ENCODE assay signal across 8 cellular contexts in the genomic region with DNA sequence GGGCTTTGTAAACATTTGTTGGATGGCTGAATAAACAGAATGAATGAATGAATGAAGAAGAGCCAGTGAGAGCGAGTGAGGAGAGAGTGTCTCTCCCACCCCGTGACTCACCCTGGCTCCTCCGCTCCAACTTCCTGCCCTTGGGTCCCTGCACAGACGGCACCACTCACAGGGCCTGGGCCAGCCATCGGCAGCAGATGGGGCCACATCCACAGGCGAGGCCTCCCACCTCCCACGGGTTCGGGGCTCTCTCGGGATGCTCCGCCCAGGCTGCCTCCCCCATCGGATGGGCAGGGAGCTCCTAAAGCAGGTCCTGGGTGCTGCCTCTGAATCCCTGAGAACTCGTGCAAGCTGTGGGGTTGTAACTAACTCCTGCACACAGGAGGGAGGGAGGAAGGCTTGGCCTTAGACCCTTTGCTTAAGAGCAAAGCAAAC. TPM values are rescaled to one million over a fixed set of nuclear protein-coding genes. Genes with fewer than 3 reads are reported as not detected.
DNase-seq lines count a peak whose midpoint lies in the region; TF ChIP-seq lines count a peak whose summit lies in the region.

No MANE protein-coding gene starts in this region.

- H3K27me3 ChIP-seq in muscle layer of colon (ENCODE audit: control insufficient read depth in 1 of 2, insufficient read depth in 2 of 2, low read length in 2 of 2), result no peaks in the 10 kb centered on the region
- no peaks in the 10 kb centered on the region for H3K27me3 ChIP-seq in effector memory CD4-positive, alpha-beta T cell (replicated peaks; ENCODE audit: control insufficient read depth, insufficient read depth, low read length, poor library complexity, severe bottlenecking)
- no peaks in the 10 kb centered on the region for H3K27me3 ChIP-seq in colonic mucosa

- DNase-seq in Daoy (ENCODE audit: low read depth), result peak; percentile 92
- DNase-seq in NCI-H2171 treated with DMSO at 0.1 percent for 48 hours (lab: John Stamatoyannopoulos, UW), result peak; percentile 36
- DNase-seq in epithelial cell of esophagus (ENCODE audit: low read depth), result peak; percentile 43
- DNase-seq in effector memory CD4-positive, alpha-beta T cell, result no peak
- DNase-seq in NOMO-1 treated with DMSO at 0.1 percent for 48 hours (lab: John Stamatoyannopoulos, UW; ENCODE audit: unreplicated experiment), result no peak
- no peak for DNase-seq in stimulated activated CD4-positive, alpha-beta T cell treated with anti-CD3 and anti-CD28 coated beads, Interleukin-4, amount 100 ng/mL, for 24 hours
- no peak for DNase-seq in colonic mucosa

- H3K27ac ChIP-seq in muscle layer of colon (ENCODE audit: low read depth, low read length) (peak overlapping the region; percentile 79), colonic mucosa (no peak overlapping the region)
- no peak overlapping the region for H3K27ac ChIP-seq in effector memory CD4-positive, alpha-beta T cell (ENCODE audit: insufficient read depth, low read length, poor library complexity, severe bottlenecking)

- TF ChIP-seq CTCF in epithelial cell of esophagus (IDR thresholded peaks at IDR 0.05; ENCODE audit: insufficient read depth, low read depth, low read length, missing control alignments), result no peak
- no peak for TF ChIP-seq CTCF in colonic mucosa (IDR thresholded peaks at IDR 0.05)

- H3K4me1 ChIP-seq in muscle layer of colon (ENCODE audit: insufficient read depth, low read length), result peaks cover 48% of the 10 kb centered on the region
- peaks cover 16% of the 10 kb centered on the region for H3K4me1 ChIP-seq in effector memory CD4-positive, alpha-beta T cell (ENCODE audit: control insufficient read depth, insufficient read depth, low read length, poor library complexity, severe bottlenecking)
- peaks cover 26% of the 10 kb centered on the region for H3K4me1 ChIP-seq in colonic mucosa

- H3K9ac ChIP-seq in muscle layer of colon (ENCODE audit: low read length) (no peak overlapping the region), colonic mucosa (ENCODE audit: low read depth in 2 of 2, low read length in 2 of 2) (no peak overlapping the region)

- H3K36me3 ChIP-seq in muscle layer of colon (ENCODE audit: insufficient read depth, low read length) (no peaks in the 10 kb centered on the region), colonic mucosa (no peaks in the 10 kb centered on the region)
- no peaks in the 10 kb centered on the region for H3K36me3 ChIP-seq in effector memory CD4-positive, alpha-beta T cell (ENCODE audit: control insufficient read depth, insufficient read depth, low read length)

- intact Hi-C loops in colonic mucosa (cut with DNase I), result no loop called here

- H3K4me3 ChIP-seq in epithelial cell of esophagus (ENCODE audit: low read length) (no peak overlapping the region), muscle layer of colon (ENCODE audit: low read depth in 1 of 2, low read length in 2 of 2) (no peak overlapping the region), colonic mucosa (no peak overlapping the region)
- no peak overlapping the region for H3K4me3 ChIP-seq in effector memory CD4-positive, alpha-beta T cell (ENCODE audit: insufficient read depth, low read depth, low read length, poor library complexity, severe bottlenecking)

- H3K9me3 ChIP-seq in muscle layer of colon (ENCODE audit: low read length) (no peaks in the 10 kb centered on the region), colonic mucosa (no peaks in the 10 kb centered on the region)
- H3K9me3 ChIP-seq in effector memory CD4-positive, alpha-beta T cell (ENCODE audit: control insufficient read depth, low read length), result no peaks in the 10 kb centered on the region

RNA-seq across cellular contexts. Expression of a gene that starts 41.3 kb away (rescaled TPM):
- 5.3 and 19.2 TPM in 2 replicates for total RNA-seq in Daoy (2014; rRNA removed; shearing (Covaris generic))
- total RNA-seq in colonic mucosa, result 10 to 100 TPM; 65.8 to 67.7 TPM

RNA-seq across cellular contexts. Expression of a gene that starts 41.8 kb away (rescaled TPM):
- 81.8 and 116 TPM in 2 replicates for total RNA-seq in Daoy (2014; rRNA removed; shearing (Covaris generic))
- 10 to 100 TPM; 60.0 to 69.4 TPM for total RNA-seq in colonic mucosa

Comparison
In these comparisons a context has a peak if more than half of its experiments do, and no peak if none do; other contexts are left out.
1. DNase-seq: peak in Daoy (single experiment), NCI-H2171 treated with DMSO at 0.1 percent for 48 hours (single experiment) and epithelial cell of esophagus (single experiment); none in effector memory CD4-positive, alpha-beta T cell (0 of 3), NOMO-1 treated with DMSO at 0.1 percent for 48 hours (single experiment), stimulated activated CD4-positive, alpha-beta T cell treated with anti-CD3 and anti-CD28 coated beads, Interleukin-4, amount 100 ng/mL, for 24 hours (single experiment) and colonic mucosa (single experiment).